21 cellular contexts compared by ENCODE assay signal in genomic region chr17:70408768-70409167, GRCh38.
"Had no signal": no experiment of that assay in that cellular context is flagged by ENCODE, and none has a peak within 500 bp of the region (broad histone marks: within the 10 kb centered on the region; RNA-seq: fewer than 3 reads in every experiment).

No MANE protein-coding gene starts in this region.

- H3K9me3 ChIP-seq: esophagus muscularis mucosa, gastroesophageal sphincter, heart left ventricle, left lung, lower lobe of right lung had no signal

- H3K36me3 Mint-ChIP-seq: immature natural killer cell, memory B cell had no signal

- H3K79me2 ChIP-seq: hepatocyte had no signal

- H3K4me1 Mint-ChIP-seq: immature natural killer cell, memory B cell had no signal

- H2AFZ ChIP-seq: hepatocyte had no signal

- DNase-seq: dermis blood vessel endothelial cell; dorsolateral prefrontal cortex; effector CD4-positive, alpha-beta T cell; effector memory CD4-positive, alpha-beta T cell; foreskin keratinocyte; heart left ventricle; hypothalamus; immature natural killer cell; left cardiac atrium; left lung; left ventricle myocardium superior; lower lobe of right lung; mesendoderm; midbrain had no signal

- H3K27me3 ChIP-seq: dorsolateral prefrontal cortex, esophagus muscularis mucosa, foreskin keratinocyte, gastroesophageal sphincter, heart left ventricle, hepatocyte, left lung had no signal

- H3K4me3 Mint-ChIP-seq: immature natural killer cell, memory B cell had no signal

- H3K4me3 ChIP-seq: coronary artery, dorsolateral prefrontal cortex, esophagus muscularis mucosa, gastroesophageal sphincter, heart left ventricle, hepatocyte, left lung, lower lobe of right lung had no signal

- H3K27me3 Mint-ChIP-seq: memory B cell had no signal

- FAIRE-seq: endothelial cell of umbilical vein, keratinocyte had no signal

- H3K27ac ChIP-seq: coronary artery, dorsolateral prefrontal cortex, esophagus muscularis mucosa, foreskin keratinocyte, gastroesophageal sphincter, heart left ventricle, hepatocyte, left lung, lower lobe of right lung had no signal

- H3K4me1 ChIP-seq: esophagus muscularis mucosa, gastroesophageal sphincter had no signal

- H3K4me2 ChIP-seq: hepatocyte had no signal

- ATAC-seq: foreskin keratinocyte, gastroesophageal sphincter, heart left ventricle, left cardiac atrium, left lung, left ventricle myocardium superior, lower lobe of right lung had no signal

- H3K36me3 ChIP-seq: esophagus muscularis mucosa, gastroesophageal sphincter, heart left ventricle, left lung, lower lobe of right lung had no signal

- H3K9me3 Mint-ChIP-seq: memory B cell had no signal

- H3K27ac Mint-ChIP-seq: immature natural killer cell, memory B cell had no signal
